In the genomic region with DNA sequence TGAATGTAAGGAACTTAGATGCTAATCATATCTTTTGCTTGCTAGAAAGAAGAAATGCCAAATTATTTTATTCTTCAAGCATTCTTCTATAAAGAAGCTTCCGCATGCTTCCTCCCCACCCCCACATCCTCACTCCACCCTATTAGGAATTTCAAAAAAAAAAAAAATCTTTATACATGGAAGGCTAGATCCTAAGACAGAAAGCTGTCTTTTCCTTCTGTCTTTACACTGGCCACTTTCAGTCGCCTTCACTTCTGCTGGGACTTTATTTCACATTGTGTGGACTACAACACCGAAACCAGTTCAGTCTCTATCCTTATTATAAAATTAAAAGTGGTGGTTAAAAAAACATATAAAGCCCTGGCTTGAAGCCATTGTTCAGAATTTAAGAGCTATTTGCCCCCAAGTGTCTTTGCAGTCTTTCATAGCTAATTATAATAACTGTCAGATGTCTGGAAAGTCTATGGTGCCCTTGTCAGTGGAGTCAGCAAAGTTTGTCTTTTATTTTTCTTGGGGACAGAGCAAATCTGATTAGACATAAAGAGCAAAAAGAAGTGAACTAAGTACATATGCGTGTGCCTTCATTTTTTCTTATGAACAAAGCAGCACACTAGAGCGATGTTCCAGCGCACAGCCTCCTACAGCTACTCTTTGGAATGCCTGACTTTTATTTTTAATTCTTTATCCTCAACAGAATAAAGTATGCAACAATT, we compare ENCODE assay signal across 8 cellular contexts.
DNase-seq lines count a peak whose midpoint lies in the region; ATAC-seq and TF ChIP-seq lines count a peak whose summit lies in the region.

No MANE protein-coding gene starts in this region.

- H3K27ac ChIP-seq in CD4-positive, alpha-beta memory T cell (ENCODE audit: low read depth, low read length): peak overlapping the region; percentile 51
- H3K27ac ChIP-seq in heart left ventricle (peak overlapping the region; percentile 11 to 91 (median 74)), sigmoid colon (peak overlapping the region; percentile 60 to 76 (median 67))

- ATAC-seq in activated B cell treated with CpG ODN at 0.5 μM for 24 hours (ENCODE audit: low read depth) (no peak), heart left ventricle (peak in 3 of 4 donors; percentile 56 to 68 (median 59)), HG02970 (IDR thresholded peaks at IDR 0.05; ENCODE audit: low FRiP score, unreplicated experiment) (no peak), GM18867 (IDR thresholded peaks at IDR 0.05; ENCODE audit: unreplicated experiment) (no peak)

- 0 to 3% (median 1%) methylated on average over 6 of the region's 6 CpGs for WGBS in heart left ventricle, 4 donors
- 9 to 34% methylated on average over 6 of the region's 6 CpGs for WGBS in sigmoid colon, 2 donors

- peak overlapping the region in 6 of 8 donors; percentile 82 to 91 (median 87) for H3K4me3 Mint-ChIP-seq in CD4-positive, alpha-beta memory T cell
- peak overlapping the region; percentile 95 for H3K4me3 Mint-ChIP-seq in activated B cell treated with CpG ODN at 0.5 μM for 24 hours

- CTCF ChIA-PET in CD4-positive, alpha-beta memory T cell (lab: Charles Lee; ENCODE audit: partially characterized antibody): interaction anchor here (1.1 to 1.9 kb wide), 6 partner anchors 15 to 187 kb away, joined by 3 to 7 read pairs (median 4); no protein-coding TSS in a partner anchor
- CTCF ChIA-PET in activated B cell treated with CpG ODN at 0.5 μM for 24 hours (lab: Charles Lee): interaction anchor here (1.0 to 1.7 kb wide), 2 partner anchors 177 to 307 kb away, joined by 5 to 6 read pairs; no protein-coding TSS in a partner anchor

- intact Hi-C loops in CD4-positive, alpha-beta memory T cell (cut with micrococcal nuclease): loop anchor here (5.0 to 10.0 kb wide), 4 partner anchors 158 to 1032 kb away; a partner anchor contains a TSS
- intact Hi-C loops in activated B cell treated with CpG ODN at 0.5 μM for 24 hours (cut with micrococcal nuclease) (loop anchor here (1.0 to 5.0 kb wide), 6 partner anchors 7 to 1024 kb away; no protein-coding TSS in a partner anchor), heart left ventricle (cut with DNase I) (loop anchor here in 4 of 10 donors (5.0 to 10.0 kb wide), 3 partner anchors 152 to 162 kb away; no protein-coding TSS in a partner anchor), sigmoid colon (cut with DNase I) (no loop called here)

- TF ChIP-seq POLR2A in heart left ventricle (IDR thresholded peaks at IDR 0.05) (no peak), sigmoid colon (IDR thresholded peaks at IDR 0.05) (no peak)

- H3K36me3 ChIP-seq in CD4-positive, alpha-beta memory T cell (ENCODE audit: insufficient read depth, low read length): no peaks in the 10 kb centered on the region
- H3K36me3 ChIP-seq in heart left ventricle (no peaks in the 10 kb centered on the region), sigmoid colon (no peaks in the 10 kb centered on the region)

- no peaks in the 10 kb centered on the region for H3K27me3 Mint-ChIP-seq in CD4-positive, alpha-beta memory T cell
- H3K27me3 Mint-ChIP-seq in activated B cell treated with CpG ODN at 0.5 μM for 24 hours: no peaks in the 10 kb centered on the region

- H3K9me3 Mint-ChIP-seq in CD4-positive, alpha-beta memory T cell: peaks cover 0 to 2% (median under 1%) of the 10 kb centered on the region in 8 donors
- peaks cover under 1% of the 10 kb centered on the region for H3K9me3 Mint-ChIP-seq in activated B cell treated with CpG ODN at 0.5 μM for 24 hours

- H3K4me1 Mint-ChIP-seq in CD4-positive, alpha-beta memory T cell: peaks cover 13 to 25% (median 21%) of the 10 kb centered on the region in 4 donors
- H3K4me1 Mint-ChIP-seq in activated B cell treated with CpG ODN at 0.5 μM for 24 hours: peaks cover 38% of the 10 kb centered on the region

- no peaks in the 10 kb centered on the region for H3K9me3 ChIP-seq in CD4-positive, alpha-beta memory T cell (ENCODE audit: control insufficient read depth in 1 of 2, low read length in 2 of 2)
- no peaks in the 10 kb centered on the region for H3K9me3 ChIP-seq in heart left ventricle
- H3K9me3 ChIP-seq in sigmoid colon: no peaks in the 10 kb centered on the region

- H3K27me3 ChIP-seq in CD4-positive, alpha-beta memory T cell (ENCODE audit: insufficient read depth, low read length): no peaks in the 10 kb centered on the region
- H3K27me3 ChIP-seq in heart left ventricle (no peaks in the 10 kb centered on the region), sigmoid colon (no peaks in the 10 kb centered on the region)

- H3K4me1 ChIP-seq in CD4-positive, alpha-beta memory T cell (ENCODE audit: insufficient read depth, low read length): peaks cover 48% of the 10 kb centered on the region
- H3K4me1 ChIP-seq in heart left ventricle (peaks cover 0 to 37% (median 23%) of the 10 kb centered on the region in 12 donors), sigmoid colon (peaks cover 0 to 24% (median 20%) of the 10 kb centered on the region in 4 donors)

- H3K4me3 ChIP-seq in CD4-positive, alpha-beta memory T cell (ENCODE audit: low read length in 2 of 2): peak overlapping the region; percentile 46 to 50
- H3K4me3 ChIP-seq in heart left ventricle: peak overlapping the region; percentile 33 to 75 (median 62)
- peak overlapping the region; percentile 29 to 53 (median 41) for H3K4me3 ChIP-seq in sigmoid colon

- TF ChIP-seq EP300 in sigmoid colon (IDR thresholded peaks at IDR 0.05): no peak

- no peaks in the 10 kb centered on the region for H3K36me3 Mint-ChIP-seq in CD4-positive, alpha-beta memory T cell
- H3K36me3 Mint-ChIP-seq in activated B cell treated with CpG ODN at 0.5 μM for 24 hours (ENCODE audit: low read depth): peaks cover 3% of the 10 kb centered on the region

- POLR2A ChIA-PET in CD4-positive, alpha-beta memory T cell (lab: Charles Lee; ENCODE audit: partially characterized antibody): interaction anchor here (0.9 to 3.6 kb wide), 10 partner anchors 9 to 237 kb away, joined by 3 to 29 read pairs (median 4); no protein-coding TSS in a partner anchor
- POLR2A ChIA-PET in activated B cell treated with CpG ODN at 0.5 μM for 24 hours (lab: Charles Lee): interaction anchor here (0.9 to 3.4 kb wide), 8 partner anchors 8 to 156 kb away, joined by 3 to 23 read pairs (median 6); no protein-coding TSS in a partner anchor

- TF ChIP-seq CTCF in activated B cell treated with CpG ODN at 0.5 μM for 24 hours (IDR thresholded peaks at IDR 0.05) (no peak), heart left ventricle (IDR thresholded peaks at IDR 0.05) (no peak), sigmoid colon (IDR thresholded peaks at IDR 0.05) (no peak)

- H3K27ac Mint-ChIP-seq in CD4-positive, alpha-beta memory T cell: peak overlapping the region in 6 of 7 donors; percentile 68 to 92 (median 86)
- H3K27ac Mint-ChIP-seq in activated B cell treated with CpG ODN at 0.5 μM for 24 hours: peak overlapping the region; percentile 88

- DNase-seq in CD4-positive, alpha-beta memory T cell: peak in 1 of 5 donors; percentile 9
- DNase-seq in HT-29 (ENCODE audit: low spot score) (peak; percentile 59), activated B cell treated with CpG ODN at 0.5 μM for 24 hours (no peak), heart left ventricle (peak in 3 of 5 donors; percentile 18 to 25 (median 24)), sigmoid colon (no peak), NCI-H526 treated with DMSO at 0.1 percent for 48 hours (lab: John Stamatoyannopoulos, UW) (no peak)

Comparison
In these comparisons a context has a peak if more than half of its experiments do, and no peak if none do; other contexts are left out.
1. DNase-seq: peak in HT-29 (single experiment) and heart left ventricle (3 of 5); none in activated B cell treated with CpG ODN at 0.5 μM for 24 hours (single experiment), sigmoid colon (single experiment) and NCI-H526 treated with DMSO at 0.1 percent for 48 hours (single experiment).
2. ATAC-seq: peak in heart left ventricle (3 of 4); none in activated B cell treated with CpG ODN at 0.5 μM for 24 hours (single experiment), HG02970 (single experiment) and GM18867 (single experiment).
3. Peak in every context shown above with its lines, with median percentiles within 50 percentile points of each other: H3K27ac ChIP-seq and H3K4me3 ChIP-seq.